ENCODE assay signal across 9 cellular contexts in the genomic region with DNA sequence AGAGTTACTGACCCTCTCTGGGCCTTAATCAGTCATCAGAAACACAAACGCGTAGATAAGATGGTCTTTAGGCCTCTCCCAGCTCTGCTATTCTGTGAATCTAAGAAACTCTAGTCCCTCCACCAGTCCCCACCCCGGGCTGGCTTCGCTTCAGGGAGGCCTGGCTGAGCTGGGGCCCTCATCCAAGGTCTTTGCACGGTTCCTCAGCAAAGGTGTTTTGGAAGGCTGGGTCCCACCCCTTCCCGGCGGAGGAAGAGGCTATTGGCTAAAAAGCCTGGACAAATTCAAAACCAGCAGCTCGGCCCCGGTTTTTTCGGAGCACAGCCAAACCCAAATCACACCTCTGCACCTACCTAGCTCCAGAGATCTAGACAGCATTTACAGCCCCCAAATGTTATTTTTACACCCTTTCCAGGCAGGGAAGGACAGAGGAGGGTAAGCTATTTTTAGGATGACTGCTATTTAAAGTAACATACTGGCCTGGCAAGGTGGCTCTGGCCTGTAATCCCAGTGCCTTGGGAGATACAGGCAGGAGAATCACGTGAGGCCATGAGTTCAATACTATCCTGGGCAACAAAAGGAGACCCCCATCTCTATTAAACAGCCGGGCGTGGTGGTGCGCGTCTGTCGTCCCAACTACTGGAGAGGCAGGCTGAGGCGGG. TPM values are rescaled to one million over a fixed set of nuclear protein-coding genes. Genes with fewer than 3 reads are reported as not detected.
DNase-seq lines count a peak whose midpoint lies in the region; ATAC-seq and TF ChIP-seq lines count a peak whose summit lies in the region.
"Had no signal": no experiment of that assay in that cellular context is flagged by ENCODE, and none has a peak within 500 bp of the region (broad histone marks: within the 10 kb centered on the region; RNA-seq: fewer than 3 reads in every experiment).

No MANE protein-coding gene starts in this region.

- POLR2A ChIA-PET in WTC11 (lab: Charles Lee), result interaction anchor here (0.5 to 3.1 kb wide), 15 partner anchors 12 to 518 kb away, joined by 3 to 19 read pairs (median 4); a partner anchor contains a TSS

- ATAC-seq in GM19351 (IDR thresholded peaks at IDR 0.05; ENCODE audit: unreplicated experiment) (peak; percentile 10), WTC11 (peak; percentile 38), GM18519 (IDR thresholded peaks at IDR 0.05; ENCODE audit: low FRiP score, unreplicated experiment) (no peak)

- peaks cover 19% of the 10 kb centered on the region for H3K4me1 Mint-ChIP-seq in WTC11
- peaks cover 2% of the 10 kb centered on the region for H3K4me1 Mint-ChIP-seq in glutamatergic neuron (ENCODE audit: low read depth, unreplicated experiment)

- peaks cover 3% of the 10 kb centered on the region; the same call in 1 of the 2 replicates for H3K27me3 Mint-ChIP-seq in WTC11 (ENCODE audit: low read depth)
- peaks cover 2% of the 10 kb centered on the region for H3K27me3 Mint-ChIP-seq in glutamatergic neuron (ENCODE audit: unreplicated experiment)

- intact Hi-C loops in posterior cingulate gyrus (cut with DNase I), result loop anchor here (5.0 kb wide), 2 partner anchors 90 to 465 kb away; a partner anchor contains a TSS

- H3K9me3 Mint-ChIP-seq in WTC11, result peaks cover 3% of the 10 kb centered on the region; the same call in 1 of the 2 replicates
- peaks cover 3% of the 10 kb centered on the region for H3K9me3 Mint-ChIP-seq in glutamatergic neuron (ENCODE audit: unreplicated experiment)

- CTCF ChIA-PET in WTC11 (lab: Charles Lee), result interaction anchor here (0.5 to 5.6 kb wide), 121 partner anchors 9 to 586 kb away, joined by 3 to 215 read pairs (median 5); a partner anchor contains a TSS

- DNase-seq in WTC11 (ENCODE audit: low spot score), result peak; percentile 65
- DNase-seq in glutamatergic neuron, result no peak
- peak in 6 of 10 donors; percentile 9 to 87 (median 63) for DNase-seq in posterior cingulate gyrus
- no peak for DNase-seq in NCI-H774 (lab: John Stamatoyannopoulos, UW)
- no peak for DNase-seq in COR-L47 (lab: John Stamatoyannopoulos, UW)
- no peak for DNase-seq in NCI-H69 (lab: John Stamatoyannopoulos, UW)

- no peaks in the 10 kb centered on the region for H3K36me3 Mint-ChIP-seq in WTC11
- H3K36me3 Mint-ChIP-seq in glutamatergic neuron (ENCODE audit: unreplicated experiment), result no peaks in the 10 kb centered on the region

- TF ChIP-seq CTCF in WTC11 (IDR thresholded peaks at IDR 0.05), result no peak
- no peak for TF ChIP-seq CTCF in glutamatergic neuron (IDR thresholded peaks at IDR 0.05; ENCODE audit: partially characterized antibody, unreplicated experiment)

- peak overlapping the region; percentile 92 for H3K27ac Mint-ChIP-seq in WTC11
- peak overlapping the region; percentile 76 for H3K27ac Mint-ChIP-seq in glutamatergic neuron (ENCODE audit: unreplicated experiment)

- H3K4me3 Mint-ChIP-seq in WTC11 (peak overlapping the region; percentile 61), glutamatergic neuron (ENCODE audit: unreplicated experiment) (peak overlapping the region; percentile 78)

TF ChIP-seq in WTC11, 78 proteins besides CTCF, POLR2A, EP300 and RAD21 (continues in another document):
- no peak for TF ChIP-seq ZBTB21 (CRISPR knock-in tag; IDR thresholded peaks at IDR 0.05; ENCODE audit: borderline replicate concordance)
- no peak for TF ChIP-seq JAZF1 (CRISPR knock-in tag; IDR thresholded peaks at IDR 0.05)
- TF ChIP-seq NFATC4 (CRISPR knock-in tag; IDR thresholded peaks at IDR 0.05), result no peak
- no peak for TF ChIP-seq ZNF232 (CRISPR knock-in tag; IDR thresholded peaks at IDR 0.05)
- TF ChIP-seq, protein P1, sequence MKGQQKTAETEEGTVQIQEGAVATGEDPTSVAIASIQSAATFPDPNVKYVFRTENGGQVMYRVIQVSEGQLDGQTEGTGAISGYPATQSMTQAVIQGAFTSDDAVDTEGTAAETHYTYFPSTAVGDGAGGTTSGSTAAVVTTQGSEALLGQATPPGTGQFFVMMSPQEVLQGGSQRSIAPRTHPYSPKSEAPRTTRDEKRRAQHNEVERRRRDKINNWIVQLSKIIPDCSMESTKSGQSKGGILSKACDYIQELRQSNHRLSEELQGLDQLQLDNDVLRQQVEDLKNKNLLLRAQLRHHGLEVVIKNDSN (CRISPR knock-in tag; IDR thresholded peaks at IDR 0.05), result no peak
- no peak for TF ChIP-seq GRHL2 (CRISPR knock-in tag; IDR thresholded peaks at IDR 0.05; ENCODE audit: insufficient replicate concordance, severe bottlenecking)
- TF ChIP-seq NFE2L1 (CRISPR knock-in tag; IDR thresholded peaks at IDR 0.05), result no peak
- TF ChIP-seq, protein P2, sequence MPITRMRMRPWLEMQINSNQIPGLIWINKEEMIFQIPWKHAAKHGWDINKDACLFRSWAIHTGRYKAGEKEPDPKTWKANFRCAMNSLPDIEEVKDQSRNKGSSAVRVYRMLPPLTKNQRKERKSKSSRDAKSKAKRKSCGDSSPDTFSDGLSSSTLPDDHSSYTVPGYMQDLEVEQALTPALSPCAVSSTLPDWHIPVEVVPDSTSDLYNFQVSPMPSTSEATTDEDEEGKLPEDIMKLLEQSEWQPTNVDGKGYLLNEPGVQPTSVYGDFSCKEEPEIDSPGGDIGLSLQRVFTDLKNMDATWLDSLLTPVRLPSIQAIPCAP (CRISPR knock-in tag; IDR thresholded peaks at IDR 0.05), result no peak
- TF ChIP-seq MYBL2 (CRISPR knock-in tag; IDR thresholded peaks at IDR 0.05), result no peak
- no peak for TF ChIP-seq TEAD1 (CRISPR knock-in tag; IDR thresholded peaks at IDR 0.05)
- TF ChIP-seq, protein P3, sequence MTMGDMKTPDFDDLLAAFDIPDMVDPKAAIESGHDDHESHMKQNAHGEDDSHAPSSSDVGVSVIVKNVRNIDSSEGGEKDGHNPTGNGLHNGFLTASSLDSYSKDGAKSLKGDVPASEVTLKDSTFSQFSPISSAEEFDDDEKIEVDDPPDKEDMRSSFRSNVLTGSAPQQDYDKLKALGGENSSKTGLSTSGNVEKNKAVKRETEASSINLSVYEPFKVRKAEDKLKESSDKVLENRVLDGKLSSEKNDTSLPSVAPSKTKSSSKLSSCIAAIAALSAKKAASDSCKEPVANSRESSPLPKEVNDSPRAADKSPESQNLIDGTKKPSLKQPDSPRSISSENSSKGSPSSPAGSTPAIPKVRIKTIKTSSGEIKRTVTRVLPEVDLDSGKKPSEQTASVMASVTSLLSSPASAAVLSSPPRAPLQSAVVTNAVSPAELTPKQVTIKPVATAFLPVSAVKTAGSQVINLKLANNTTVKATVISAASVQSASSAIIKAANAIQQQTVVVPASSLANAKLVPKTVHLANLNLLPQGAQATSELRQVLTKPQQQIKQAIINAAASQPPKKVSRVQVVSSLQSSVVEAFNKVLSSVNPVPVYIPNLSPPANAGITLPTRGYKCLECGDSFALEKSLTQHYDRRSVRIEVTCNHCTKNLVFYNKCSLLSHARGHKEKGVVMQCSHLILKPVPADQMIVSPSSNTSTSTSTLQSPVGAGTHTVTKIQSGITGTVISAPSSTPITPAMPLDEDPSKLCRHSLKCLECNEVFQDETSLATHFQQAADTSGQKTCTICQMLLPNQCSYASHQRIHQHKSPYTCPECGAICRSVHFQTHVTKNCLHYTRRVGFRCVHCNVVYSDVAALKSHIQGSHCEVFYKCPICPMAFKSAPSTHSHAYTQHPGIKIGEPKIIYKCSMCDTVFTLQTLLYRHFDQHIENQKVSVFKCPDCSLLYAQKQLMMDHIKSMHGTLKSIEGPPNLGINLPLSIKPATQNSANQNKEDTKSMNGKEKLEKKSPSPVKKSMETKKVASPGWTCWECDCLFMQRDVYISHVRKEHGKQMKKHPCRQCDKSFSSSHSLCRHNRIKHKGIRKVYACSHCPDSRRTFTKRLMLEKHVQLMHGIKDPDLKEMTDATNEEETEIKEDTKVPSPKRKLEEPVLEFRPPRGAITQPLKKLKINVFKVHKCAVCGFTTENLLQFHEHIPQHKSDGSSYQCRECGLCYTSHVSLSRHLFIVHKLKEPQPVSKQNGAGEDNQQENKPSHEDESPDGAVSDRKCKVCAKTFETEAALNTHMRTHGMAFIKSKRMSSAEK (CRISPR knock-in tag; IDR thresholded peaks at IDR 0.05; ENCODE audit: borderline replicate concordance), result no peak
- TF ChIP-seq, protein P4, sequence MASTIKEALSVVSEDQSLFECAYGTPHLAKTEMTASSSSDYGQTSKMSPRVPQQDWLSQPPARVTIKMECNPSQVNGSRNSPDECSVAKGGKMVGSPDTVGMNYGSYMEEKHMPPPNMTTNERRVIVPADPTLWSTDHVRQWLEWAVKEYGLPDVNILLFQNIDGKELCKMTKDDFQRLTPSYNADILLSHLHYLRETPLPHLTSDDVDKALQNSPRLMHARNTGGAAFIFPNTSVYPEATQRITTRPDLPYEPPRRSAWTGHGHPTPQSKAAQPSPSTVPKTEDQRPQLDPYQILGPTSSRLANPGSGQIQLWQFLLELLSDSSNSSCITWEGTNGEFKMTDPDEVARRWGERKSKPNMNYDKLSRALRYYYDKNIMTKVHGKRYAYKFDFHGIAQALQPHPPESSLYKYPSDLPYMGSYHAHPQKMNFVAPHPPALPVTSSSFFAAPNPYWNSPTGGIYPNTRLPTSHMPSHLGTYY (CRISPR knock-in tag; IDR thresholded peaks at IDR 0.05), result no peak
- TF ChIP-seq, protein P5, sequence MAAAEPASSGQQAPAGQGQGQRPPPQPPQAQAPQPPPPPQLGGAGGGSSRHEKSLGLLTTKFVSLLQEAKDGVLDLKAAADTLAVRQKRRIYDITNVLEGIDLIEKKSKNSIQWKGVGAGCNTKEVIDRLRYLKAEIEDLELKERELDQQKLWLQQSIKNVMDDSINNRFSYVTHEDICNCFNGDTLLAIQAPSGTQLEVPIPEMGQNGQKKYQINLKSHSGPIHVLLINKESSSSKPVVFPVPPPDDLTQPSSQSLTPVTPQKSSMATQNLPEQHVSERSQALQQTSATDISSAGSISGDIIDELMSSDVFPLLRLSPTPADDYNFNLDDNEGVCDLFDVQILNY (CRISPR knock-in tag; IDR thresholded peaks at IDR 0.05), result no peak

RNA-seq across cellular contexts. Expression of a gene that starts 13.2 kb away (rescaled TPM):
- total RNA-seq in WTC11 (2021), result 84.0 to 114 TPM (median 110 TPM) in 3 replicates
- 30.2 TPM for total RNA-seq in glutamatergic neuron (ENCODE audit: unreplicated experiment)

RNA-seq across cellular contexts. Expression of a gene that starts 46.9 kb away (rescaled TPM):
- total RNA-seq in WTC11 (2021), result 20.0 to 22.3 TPM (median 21.6 TPM) in 3 replicates
- total RNA-seq in glutamatergic neuron (ENCODE audit: unreplicated experiment), result 49.7 TPM
- total RNA-seq: SK-MEL-5 had no signal

RNA-seq across cellular contexts. Expression of a gene that starts 51.1 kb away (rescaled TPM):
- total RNA-seq in WTC11 (2021), result 7.5 to 8.3 TPM (median 7.7 TPM) in 3 replicates
- total RNA-seq in glutamatergic neuron (ENCODE audit: unreplicated experiment), result 44.1 TPM

Comparison
In these comparisons a context has a peak if more than half of its experiments do, and no peak if none do; other contexts are left out.
1. DNase-seq: peak in WTC11 (single experiment) and posterior cingulate gyrus (6 of 10); none in glutamatergic neuron (single experiment), NCI-H774 (single experiment), COR-L47 (single experiment) and NCI-H69 (single experiment).